Comparison of ENCODE assay signal across 25 cellular contexts in the genomic region with DNA sequence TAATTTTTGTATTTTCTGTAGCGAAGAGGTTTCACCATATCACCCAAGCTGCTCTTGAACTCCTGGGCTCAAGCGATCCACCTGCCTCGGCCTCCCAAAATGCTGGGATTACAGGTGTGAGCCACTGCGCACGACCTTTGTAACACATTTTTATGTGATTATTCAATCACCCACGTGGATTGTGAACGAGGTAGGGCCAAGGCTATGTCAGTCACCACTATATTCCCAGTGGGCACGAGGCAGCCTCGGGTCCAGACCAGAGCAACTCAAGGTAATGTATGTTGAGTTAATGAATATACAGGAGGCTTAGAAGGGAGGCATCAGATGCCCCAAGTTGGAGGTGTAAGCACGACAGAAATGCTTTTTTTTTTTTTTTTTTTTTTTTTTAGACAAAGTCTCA. TPM values are rescaled to one million over a fixed set of nuclear protein-coding genes. Genes with fewer than 3 reads are reported as not detected.
DNase-seq lines count a peak whose midpoint lies in the region; ATAC-seq and TF ChIP-seq lines count a peak whose summit lies in the region.
"Had no signal": no experiment of that assay in that cellular context is flagged by ENCODE, and none has a peak within 500 bp of the region (broad histone marks: within the 10 kb centered on the region; RNA-seq: fewer than 3 reads in every experiment).

No MANE protein-coding gene starts in this region.

- TF ChIP-seq POLR2A in sigmoid colon (IDR thresholded peaks at IDR 0.05) = no peak

- DNase-seq in activated T-cell treated with anti-CD3 and anti-CD28 coated beads, Interleukin-2, amount 50 U/mL, for 24 hours = no peak
- no peak for DNase-seq in activated T-cell treated with anti-CD3 and anti-CD28 coated beads, Interleukin-2, amount 50 U/mL, for 48 hours
- DNase-seq in CD4-positive, CD25-positive, alpha-beta regulatory T cell = no peak
- DNase-seq in activated CD8-positive, alpha-beta T cell treated with anti-CD3 and anti-CD28 coated beads, Interleukin-2, amount 10 ng/mL, durations not matched to agents 7 days and 5 days = no peak
- DNase-seq in naive thymus-derived CD8-positive, alpha-beta T cell = no peak
- DNase-seq in NCI-H774 (lab: John Stamatoyannopoulos, UW) (no peak), sigmoid colon (no peak)
- DNase-seq: activated effector memory CD4-positive, alpha-beta T cell treated with Interleukin-2 at 50 U/mL for 16 hours; caudate nucleus; HCEC 1CT; head of caudate nucleus; left lung; NCI-H526 treated with DMSO at 0.1 percent for 48 hours; nephron progenitor cell; RPMI8226; T1000; testis; uterus had no signal

- 51 to 83% methylated on average over 10 of the region's 10 CpGs for WGBS in sigmoid colon, 2 donors

- no peak for TF ChIP-seq CTCF in sigmoid colon (IDR thresholded peaks at IDR 0.05)

- no peak for TF ChIP-seq EP300 in sigmoid colon (IDR thresholded peaks at IDR 0.05)

- ATAC-seq in CD4-positive, CD25-positive, alpha-beta regulatory T cell (ENCODE audit: low read depth in 2 of 2) = no peak
- ATAC-seq in activated CD8-positive, alpha-beta T cell treated with anti-CD3 and anti-CD28 coated beads, Interleukin-2, amount 10 ng/mL, durations not matched to agents 7 days and 5 days = no peak
- ATAC-seq in naive thymus-derived CD8-positive, alpha-beta T cell = no peak
- no peak for ATAC-seq in GM21825 (IDR thresholded peaks at IDR 0.05; ENCODE audit: unreplicated experiment)
- ATAC-seq: left lung, WTC11 had no signal

- no peaks in the 10 kb centered on the region for H3K9me3 Mint-ChIP-seq in activated T-cell treated with anti-CD3 and anti-CD28 coated beads, Interleukin-2, amount 50 U/mL, for 24 hours
- peaks cover 0 to 2% (median 0%) of the 10 kb centered on the region in 7 donors for H3K9me3 Mint-ChIP-seq in CD4-positive, CD25-positive, alpha-beta regulatory T cell
- no peaks in the 10 kb centered on the region for H3K9me3 Mint-ChIP-seq in activated CD8-positive, alpha-beta T cell treated with anti-CD3 and anti-CD28 coated beads, Interleukin-2, amount 10 ng/mL, durations not matched to agents 7 days and 5 days (ENCODE audit: insufficient read depth)
- no peaks in the 10 kb centered on the region for H3K9me3 Mint-ChIP-seq in naive thymus-derived CD8-positive, alpha-beta T cell
- H3K9me3 Mint-ChIP-seq: mesothelial cell of epicardium, nephron progenitor cell, WTC11 had no signal

- H3K27me3 Mint-ChIP-seq in activated T-cell treated with anti-CD3 and anti-CD28 coated beads, Interleukin-2, amount 50 U/mL, for 24 hours = no peaks in the 10 kb centered on the region
- H3K27me3 Mint-ChIP-seq in CD4-positive, CD25-positive, alpha-beta regulatory T cell = no peaks in the 10 kb centered on the region
- no peaks in the 10 kb centered on the region for H3K27me3 Mint-ChIP-seq in activated CD8-positive, alpha-beta T cell treated with anti-CD3 and anti-CD28 coated beads, Interleukin-2, amount 10 ng/mL, durations not matched to agents 7 days and 5 days (ENCODE audit: low read depth)
- H3K27me3 Mint-ChIP-seq in naive thymus-derived CD8-positive, alpha-beta T cell = no peaks in the 10 kb centered on the region

- no peaks in the 10 kb centered on the region for H3K27me3 ChIP-seq in CD4-positive, CD25-positive, alpha-beta regulatory T cell (ENCODE audit: control insufficient read depth, insufficient read depth, low read length)
- H3K27me3 ChIP-seq in sigmoid colon = no peaks in the 10 kb centered on the region
- H3K27me3 ChIP-seq: ascending aorta, left lung, testis, uterus had no signal

- no peak overlapping the region for H3K27ac ChIP-seq in CD4-positive, CD25-positive, alpha-beta regulatory T cell (ENCODE audit: insufficient read depth, low read length, poor library complexity, severe bottlenecking)
- H3K27ac ChIP-seq in sigmoid colon = no peak overlapping the region
- H3K27ac ChIP-seq: left lung, testis, uterus had no signal

- no peaks in the 10 kb centered on the region for H3K36me3 ChIP-seq in CD4-positive, CD25-positive, alpha-beta regulatory T cell (ENCODE audit: control insufficient read depth, insufficient read depth, low read length)
- H3K36me3 ChIP-seq in sigmoid colon = no peaks in the 10 kb centered on the region
- H3K36me3 ChIP-seq: left lung, uterus had no signal

- no peak overlapping the region for H3K4me3 Mint-ChIP-seq in activated T-cell treated with anti-CD3 and anti-CD28 coated beads, Interleukin-2, amount 50 U/mL, for 24 hours
- peak overlapping the region in 3 of 4 donors; percentile 71 to 88 (median 79) for H3K4me3 Mint-ChIP-seq in CD4-positive, CD25-positive, alpha-beta regulatory T cell
- H3K4me3 Mint-ChIP-seq in activated CD8-positive, alpha-beta T cell treated with anti-CD3 and anti-CD28 coated beads, Interleukin-2, amount 10 ng/mL, durations not matched to agents 7 days and 5 days = no peak overlapping the region
- peak overlapping the region in 6 of 10 donors; percentile 15 to 64 (median 42) for H3K4me3 Mint-ChIP-seq in naive thymus-derived CD8-positive, alpha-beta T cell
- H3K4me3 Mint-ChIP-seq: mesothelial cell of epicardium, nephron progenitor cell, WTC11 had no signal

- POLR2A ChIA-PET in activated CD8-positive, alpha-beta T cell treated with anti-CD3 and anti-CD28 coated beads, Interleukin-2, amount 10 ng/mL, durations not matched to agents 7 days and 5 days (lab: Charles Lee) = interaction anchor here (1.4 to 4.8 kb wide), 7 partner anchors 8 to 93 kb away, joined by 3 to 29 read pairs (median 15); partner anchors contain the start of genes CALM3 and DACT3
- POLR2A ChIA-PET in naive thymus-derived CD8-positive, alpha-beta T cell (lab: Charles Lee) = interaction anchor here (1.8 kb wide), 1 partner anchor 46 kb away, joined by 6 read pairs; no protein-coding TSS in a partner anchor

- H3K36me3 Mint-ChIP-seq in activated T-cell treated with anti-CD3 and anti-CD28 coated beads, Interleukin-2, amount 50 U/mL, for 24 hours (ENCODE audit: low read depth) = peaks cover 7% of the 10 kb centered on the region
- H3K36me3 Mint-ChIP-seq in CD4-positive, CD25-positive, alpha-beta regulatory T cell = peaks cover 4% of the 10 kb centered on the region
- peaks cover 11% of the 10 kb centered on the region for H3K36me3 Mint-ChIP-seq in activated CD8-positive, alpha-beta T cell treated with anti-CD3 and anti-CD28 coated beads, Interleukin-2, amount 10 ng/mL, durations not matched to agents 7 days and 5 days (ENCODE audit: low read depth)
- peaks cover 0 to 2% (median 0%) of the 10 kb centered on the region in 3 donors for H3K36me3 Mint-ChIP-seq in naive thymus-derived CD8-positive, alpha-beta T cell
- H3K36me3 Mint-ChIP-seq: mesothelial cell of epicardium, WTC11 had no signal

- no peaks in the 10 kb centered on the region for H3K9me3 ChIP-seq in CD4-positive, CD25-positive, alpha-beta regulatory T cell (ENCODE audit: control insufficient read depth in 2 of 2, low read length in 2 of 2)
- H3K9me3 ChIP-seq in sigmoid colon = no peaks in the 10 kb centered on the region
- H3K9me3 ChIP-seq: ascending aorta, left lung, SK-N-SH, testis, uterus had no signal

- no peak overlapping the region for H3K4me3 ChIP-seq in CD4-positive, CD25-positive, alpha-beta regulatory T cell (ENCODE audit: low read depth, low read length)
- H3K4me3 ChIP-seq in sigmoid colon = no peak overlapping the region
- H3K4me3 ChIP-seq: ascending aorta, left lung, testis, uterus had no signal

- CTCF ChIA-PET in activated CD8-positive, alpha-beta T cell treated with anti-CD3 and anti-CD28 coated beads, Interleukin-2, amount 10 ng/mL, durations not matched to agents 7 days and 5 days (lab: Charles Lee) = interaction anchor here (1.0 to 14.0 kb wide), 8 partner anchors 8 to 221 kb away, joined by 3 to 350 read pairs (median 10); partner anchors contain the start of genes CALM3, DACT3, GNG8 and PTGIR

- intact Hi-C loops in sigmoid colon (cut with DNase I) = loop anchor here (2.0 kb wide), 1 partner anchor 21 kb away; the partner anchor contains the start of gene GNG8

- H3K4me1 ChIP-seq in CD4-positive, CD25-positive, alpha-beta regulatory T cell (ENCODE audit: control insufficient read depth, insufficient read depth, low read length, poor library complexity, severe bottlenecking) = peaks cover 82% of the 10 kb centered on the region
- peaks cover 0 to 38% (median 32%) of the 10 kb centered on the region in 4 donors for H3K4me1 ChIP-seq in sigmoid colon
- H3K4me1 ChIP-seq: testis had no signal

- H3K4me1 Mint-ChIP-seq in activated T-cell treated with anti-CD3 and anti-CD28 coated beads, Interleukin-2, amount 50 U/mL, for 24 hours (ENCODE audit: low read depth) = peaks cover 76% of the 10 kb centered on the region
- peaks cover 28 to 88% (median 48%) of the 10 kb centered on the region in 4 donors for H3K4me1 Mint-ChIP-seq in CD4-positive, CD25-positive, alpha-beta regulatory T cell
- H3K4me1 Mint-ChIP-seq in activated CD8-positive, alpha-beta T cell treated with anti-CD3 and anti-CD28 coated beads, Interleukin-2, amount 10 ng/mL, durations not matched to agents 7 days and 5 days (ENCODE audit: low read depth) = peaks cover 83% of the 10 kb centered on the region
- peaks cover 32 to 88% (median 74%) of the 10 kb centered on the region in 4 donors for H3K4me1 Mint-ChIP-seq in naive thymus-derived CD8-positive, alpha-beta T cell

- H3K27ac Mint-ChIP-seq in activated T-cell treated with anti-CD3 and anti-CD28 coated beads, Interleukin-2, amount 50 U/mL, for 24 hours = peak overlapping the region; percentile 74
- H3K27ac Mint-ChIP-seq in CD4-positive, CD25-positive, alpha-beta regulatory T cell = peak overlapping the region; percentile 56 to 100 (median 98)
- H3K27ac Mint-ChIP-seq in activated CD8-positive, alpha-beta T cell treated with anti-CD3 and anti-CD28 coated beads, Interleukin-2, amount 10 ng/mL, durations not matched to agents 7 days and 5 days = peak overlapping the region; percentile 82
- peak overlapping the region in 6 of 10 donors; percentile 64 to 95 (median 68) for H3K27ac Mint-ChIP-seq in naive thymus-derived CD8-positive, alpha-beta T cell
- H3K27ac Mint-ChIP-seq: nephron progenitor cell, WTC11 had no signal

RNA-seq across cellular contexts. Expression of gene PTGIR, which starts 8.9 kb away (rescaled TPM):
- total RNA-seq in CD4-positive, CD25-positive, alpha-beta regulatory T cell = 8.6 TPM
- 10 to 100 TPM in 2 of 4 donors, 1 to 10 TPM in 1, under 1 TPM in 1; 0.31 to 16.8 (median 10.1) TPM for polyA plus RNA-seq in CD4-positive, CD25-positive, alpha-beta regulatory T cell
- 10 to 100 TPM in 1 of 2 experiments, 1 to 10 TPM in 1; 8.8 to 10.4 TPM for total RNA-seq in activated CD8-positive, alpha-beta T cell treated with anti-CD3 and anti-CD28 coated beads, Interleukin-2, amount 10 ng/mL, durations not matched to agents 7 days and 5 days
- under 1 TPM in 1 of 2 experiments, not detected in 1; 0.25 TPM for total RNA-seq in naive thymus-derived CD8-positive, alpha-beta T cell
- polyA plus RNA-seq in naive thymus-derived CD8-positive, alpha-beta T cell = 1 to 10 TPM in 1 of 3 donors, under 1 TPM in 2; 0.12 to 2.8 (median 0.55) TPM
- 1 to 10 TPM; 2.0 to 5.8 (median 3.5) TPM for total RNA-seq in sigmoid colon
- polyA plus RNA-seq in sigmoid colon = 1 to 10 TPM in 1 of 3 donors, under 1 TPM in 1, not detected in 1; 0.60 to 4.4 TPM
- total RNA-seq: A673 had no signal

RNA-seq across cellular contexts. Expression of gene CALM3, which starts 14.8 kb away (rescaled TPM):
- 286 TPM for total RNA-seq in CD4-positive, CD25-positive, alpha-beta regulatory T cell
- polyA plus RNA-seq in CD4-positive, CD25-positive, alpha-beta regulatory T cell = 100 to 1,000 TPM; 207 to 361 (median 286) TPM
- total RNA-seq in activated CD8-positive, alpha-beta T cell treated with anti-CD3 and anti-CD28 coated beads, Interleukin-2, amount 10 ng/mL, durations not matched to agents 7 days and 5 days = 100 to 1,000 TPM; 646 to 682 TPM
- 100 to 1,000 TPM; 185 to 190 TPM for total RNA-seq in naive thymus-derived CD8-positive, alpha-beta T cell
- polyA plus RNA-seq in naive thymus-derived CD8-positive, alpha-beta T cell = 100 to 1,000 TPM; 188 to 221 (median 214) TPM
- total RNA-seq in sigmoid colon = 100 to 1,000 TPM; 127 to 183 (median 159) TPM
- polyA plus RNA-seq in sigmoid colon = 100 to 1,000 TPM; 210 to 375 (median 281) TPM

RNA-seq across cellular contexts. Expression of gene GNG8, which starts 20.0 kb away (rescaled TPM):
- not detected for total RNA-seq in CD4-positive, CD25-positive, alpha-beta regulatory T cell
- 10 to 100 TPM in 1 of 4 donors, 1 to 10 TPM in 2, not detected in 1; 6.8 to 15.7 (median 8.6) TPM for polyA plus RNA-seq in CD4-positive, CD25-positive, alpha-beta regulatory T cell
- total RNA-seq in activated CD8-positive, alpha-beta T cell treated with anti-CD3 and anti-CD28 coated beads, Interleukin-2, amount 10 ng/mL, durations not matched to agents 7 days and 5 days = not detected
- total RNA-seq in naive thymus-derived CD8-positive, alpha-beta T cell = not detected
- polyA plus RNA-seq in naive thymus-derived CD8-positive, alpha-beta T cell = not detected
- total RNA-seq in sigmoid colon = not detected
- not detected for polyA plus RNA-seq in sigmoid colon
- total RNA-seq: A673, ascending aorta, G401, left lung, testis, uterus, WTC11 had no signal
- polyA plus RNA-seq: SK-N-SH had no signal

RNA-seq across cellular contexts. Expression of gene DACT3, which starts 45.0 kb away (rescaled TPM):
- not detected for total RNA-seq in CD4-positive, CD25-positive, alpha-beta regulatory T cell
- polyA plus RNA-seq in CD4-positive, CD25-positive, alpha-beta regulatory T cell = not detected
- under 1 TPM; 0.42 TPM for total RNA-seq in activated CD8-positive, alpha-beta T cell treated with anti-CD3 and anti-CD28 coated beads, Interleukin-2, amount 10 ng/mL, durations not matched to agents 7 days and 5 days
- under 1 TPM in 1 of 2 experiments, not detected in 1; 0.13 TPM for total RNA-seq in naive thymus-derived CD8-positive, alpha-beta T cell
- under 1 TPM in 1 of 3 donors, not detected in 2; 0.13 TPM for polyA plus RNA-seq in naive thymus-derived CD8-positive, alpha-beta T cell
- 10 to 100 TPM; 23.7 to 87.2 (median 48.6) TPM for total RNA-seq in sigmoid colon
- polyA plus RNA-seq in sigmoid colon = 1 to 10 TPM in 2 of 3 donors, under 1 TPM in 1; 0.46 to 2.9 (median 1.8) TPM

Comparison
In these comparisons a context has a peak if more than half of its experiments do, and no peak if none do; other contexts are left out.
1. H3K4me3 Mint-ChIP-seq: peak in CD4-positive, CD25-positive, alpha-beta regulatory T cell (3 of 4) and naive thymus-derived CD8-positive, alpha-beta T cell (6 of 10); none in activated T-cell treated with anti-CD3 and anti-CD28 coated beads, Interleukin-2, amount 50 U/mL, for 24 hours (single experiment) and activated CD8-positive, alpha-beta T cell treated with anti-CD3 and anti-CD28 coated beads, Interleukin-2, amount 10 ng/mL, durations not matched to agents 7 days and 5 days (single experiment).
2. Peak in every context shown above with its lines, with median percentiles within 50 percentile points of each other: H3K27ac Mint-ChIP-seq.